Comparison of ENCODE assay signal across 15 cellular contexts in the genomic region with DNA sequence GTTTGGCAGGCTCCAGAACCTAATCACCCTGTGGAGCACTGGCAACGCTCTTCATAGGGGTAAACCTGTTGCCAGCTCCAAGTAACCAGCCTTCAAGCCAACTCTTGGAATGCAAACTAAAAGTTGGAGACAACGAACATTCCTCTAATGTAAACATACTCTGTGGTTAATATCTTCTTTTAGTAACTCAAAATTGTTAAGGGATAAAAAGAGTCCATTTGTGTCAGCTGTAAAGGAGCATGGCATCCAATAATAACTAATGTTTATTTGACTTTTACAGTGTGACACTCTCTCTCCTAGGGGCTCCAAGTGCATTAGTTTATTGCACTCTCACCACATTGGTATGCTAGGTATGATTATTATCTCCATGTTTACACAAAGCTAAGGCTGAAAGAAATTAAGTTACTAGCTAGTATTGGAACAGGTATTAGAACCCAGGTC. TPM values are rescaled to one million over a fixed set of nuclear protein-coding genes. Genes with fewer than 3 reads are reported as not detected.
DNase-seq lines count a peak whose midpoint lies in the region; ATAC-seq and TF ChIP-seq lines count a peak whose summit lies in the region.
"Had no signal": no experiment of that assay in that cellular context is flagged by ENCODE, and none has a peak within 500 bp of the region (broad histone marks: within the 10 kb centered on the region; RNA-seq: fewer than 3 reads in every experiment).

No MANE protein-coding gene starts in this region.

- dilution Hi-C loops in mammary epithelial cell (cut with HindIII; ENCODE audit: low sequenced_read_pairs): no loop called here

- H3K36me3 ChIP-seq in mammary epithelial cell (ENCODE audit: insufficient read depth, low read length) (peaks cover 9% of the 10 kb centered on the region), breast epithelium (no peaks in the 10 kb centered on the region), RWPE2 (ENCODE audit: low read depth) (peaks cover 11% of the 10 kb centered on the region; the same call in 1 of the 2 replicates), fibroblast of lung (ENCODE audit: control insufficient read depth, insufficient read depth, low read length) (no peaks in the 10 kb centered on the region)
- H3K36me3 ChIP-seq: lower lobe of right lung had no signal

- CTCF ChIA-PET in mammary epithelial cell (lab: Charles Lee; ENCODE audit: low non-redundant PET): no interaction called here

- no peak for DNase-seq in mammary epithelial cell
- DNase-seq in breast epithelium (ENCODE audit: low spot score in 2 of 2): no peak
- DNase-seq in RWPE2 (ENCODE audit: low spot score): no peak
- DNase-seq in fibroblast of lung (ENCODE audit: low read depth in 2 of 2): peak; percentile 16 to 72
- DNase-seq in activated CD8-positive, alpha-beta memory T cell treated with anti-CD3 and anti-CD28 coated beads, Interleukin-2, amount 50 U/mL, for 4 hours: no peak
- no peak for DNase-seq in SKM-1 treated with dmso at 0.1 percent for 144 hours (lab: John Stamatoyannopoulos, UW; ENCODE audit: unreplicated experiment)
- DNase-seq: activated CD4-positive, CD25-positive, alpha-beta regulatory T cell treated with anti-CD3 and anti-CD28 coated beads, Interleukin-2, amount 50 U/mL, for 72 hours; activated T-cell treated with anti-CD3 and anti-CD28 coated beads, Interleukin-2, amount 50 U/mL, for 24 hours; anterior cingulate cortex; hippocampal formation; lower lobe of right lung; NCI-H1694; NCI-H774 had no signal

- intact Hi-C loops in mammary epithelial cell (cut with micrococcal nuclease) (loop anchor here (10.0 kb wide), 1 partner anchor 228 kb away; no protein-coding TSS in a partner anchor), breast epithelium (cut with DNase I; ENCODE audit: low total_unique reads) (no loop called here)

- H3K4me2 ChIP-seq in mammary epithelial cell (ENCODE audit: insufficient read depth, low read depth, low read length) (peak overlapping the region; percentile 53), fibroblast of lung (ENCODE audit: extremely low read depth, insufficient read depth, low read length) (peak overlapping the region; percentile 41)

- BruUV-seq in mammary epithelial cell (replicated peaks; lab: Mats Ljungman, UMichigan): no TSS peak

- WGBS in mammary epithelial cell (ENCODE audit: low coverage, missing lambda C conversion rate): 29% methylated on average over 2 of the region's 2 CpGs

- H2AFZ ChIP-seq in mammary epithelial cell (ENCODE audit: low read depth, low read length) (no peak overlapping the region), fibroblast of lung (ENCODE audit: low read length) (no peak overlapping the region)

- H3K27me3 ChIP-seq in mammary epithelial cell (ENCODE audit: insufficient read depth, low read length) (no peaks in the 10 kb centered on the region), breast epithelium (no peaks in the 10 kb centered on the region), RWPE2 (ENCODE audit: insufficient read depth, poor library complexity, severe bottlenecking) (no peaks in the 10 kb centered on the region), fibroblast of lung (ENCODE audit: control insufficient read depth, insufficient read depth, low read length) (no peaks in the 10 kb centered on the region)

- peaks cover 76% of the 10 kb centered on the region for H3K4me1 ChIP-seq in mammary epithelial cell (ENCODE audit: insufficient read depth, low read length)
- H3K4me1 ChIP-seq in breast epithelium: no peaks in the 10 kb centered on the region
- H3K4me1 ChIP-seq in RWPE2 (ENCODE audit: insufficient read depth, poor library complexity, severe bottlenecking): peaks cover 66% of the 10 kb centered on the region
- peaks cover 11% of the 10 kb centered on the region for H3K4me1 ChIP-seq in fibroblast of lung (ENCODE audit: control insufficient read depth, extremely low read depth, insufficient read depth, low read length)

- ATAC-seq in RWPE2 (ENCODE audit: low read depth) (peak; percentile 65), GM21529 (IDR thresholded peaks at IDR 0.05; ENCODE audit: unreplicated experiment) (no peak), HG02623 (IDR thresholded peaks at IDR 0.05; ENCODE audit: unreplicated experiment) (no peak)
- ATAC-seq: lower lobe of right lung had no signal

- H3K9ac ChIP-seq in mammary epithelial cell (ENCODE audit: insufficient read depth, low read length) (no peak overlapping the region), fibroblast of lung (ENCODE audit: insufficient read depth, low read length) (no peak overlapping the region)

- H3K79me2 ChIP-seq in mammary epithelial cell (ENCODE audit: insufficient read depth, low read length) (peaks cover 89% of the 10 kb centered on the region), fibroblast of lung (ENCODE audit: control insufficient read depth, insufficient read depth, low read length) (no peaks in the 10 kb centered on the region)

- TF ChIP-seq CTCF in mammary epithelial cell (conservative IDR thresholded peaks at IDR 0.05 in 1 of 2, IDR thresholded peaks at IDR 0.05 in 1 of 2; ENCODE audit: extremely low read depth in 1 of 2, insufficient read depth in 1 of 2, low read depth in 1 of 2, low read length in 2 of 2) (no peak), breast epithelium (IDR thresholded peaks at IDR 0.05) (no peak), RWPE2 (IDR thresholded peaks at IDR 0.05; ENCODE audit: poor library complexity, severe bottlenecking) (no peak), fibroblast of lung (conservative IDR thresholded peaks at IDR 0.05 in 1 of 2, IDR thresholded peaks at IDR 0.05 in 1 of 2; ENCODE audit: low read depth in 1 of 2, low read length in 2 of 2) (no peak)

- no peaks in the 10 kb centered on the region for H3K9me3 ChIP-seq in mammary epithelial cell (replicated peaks; ENCODE audit: insufficient read depth, low read length)
- H3K9me3 ChIP-seq in breast epithelium: no peaks in the 10 kb centered on the region
- no peaks in the 10 kb centered on the region for H3K9me3 ChIP-seq in RWPE2 (ENCODE audit: severe bottlenecking)
- H3K9me3 ChIP-seq in fibroblast of lung (ENCODE audit: control insufficient read depth, insufficient read depth, low read depth, low read length): no peaks in the 10 kb centered on the region
- H3K9me3 ChIP-seq: lower lobe of right lung had no signal

- TF ChIP-seq POLR2A in breast epithelium (IDR thresholded peaks at IDR 0.05): no peak

- in situ Hi-C loops in mammary epithelial cell (cut with MboI; ENCODE audit: low sequenced_read_pairs in 2 of 2): no loop called here

- H3K4me3 ChIP-seq in mammary epithelial cell (replicated peaks in 1 of 3; ENCODE audit: insufficient read depth in 1 of 3, low read depth in 2 of 3, low read length in 3 of 3) (no peak overlapping the region), breast epithelium (no peak overlapping the region), RWPE2 (ENCODE audit: severe bottlenecking) (no peak overlapping the region), fibroblast of lung (replicated peaks in 1 of 4; ENCODE audit: control extremely low read depth in 1 of 4, insufficient read depth in 1 of 4, low read depth in 3 of 4, low read length in 4 of 4) (no peak overlapping the region)
- H3K4me3 ChIP-seq: lower lobe of right lung had no signal

- H4K20me1 ChIP-seq in mammary epithelial cell (ENCODE audit: insufficient read depth, low read length): no peaks in the 10 kb centered on the region
- H4K20me1 ChIP-seq in fibroblast of lung (ENCODE audit: control insufficient read depth, extremely low read depth, insufficient read depth, low read length): no peaks in the 10 kb centered on the region

- H3K27ac ChIP-seq in mammary epithelial cell (ENCODE audit: insufficient read depth, low read depth, low read length) (peak overlapping the region; percentile 77), breast epithelium (no peak overlapping the region), RWPE2 (ENCODE audit: poor library complexity, severe bottlenecking) (peak overlapping the region; percentile 77), fibroblast of lung (ENCODE audit: insufficient read depth, low read length) (no peak overlapping the region)
- H3K27ac ChIP-seq: lower lobe of right lung had no signal

RNA-seq across cellular contexts. Expression of gene AMOTL1, which starts 31.0 kb away (rescaled TPM):
- total RNA-seq in mammary epithelial cell: 100 to 1,000 TPM; 181 to 201 TPM
- polyA plus RNA-seq in mammary epithelial cell: 87.4 TPM
- polyA minus RNA-seq in mammary epithelial cell: 304 TPM
- 10 to 100 TPM; 35.5 to 41.4 (median 39.0) TPM for total RNA-seq in breast epithelium
- total RNA-seq in fibroblast of lung: 62.1 and 63.7 TPM in 2 replicates
- polyA plus RNA-seq in fibroblast of lung: 28.2 and 38.0 TPM in 2 replicates
- 22.5 and 37.8 TPM in 2 replicates for polyA plus RNA-seq in fibroblast of lung (2012)
- 50.3 and 60.6 TPM in 2 replicates for polyA minus RNA-seq in fibroblast of lung (ENCODE audit: low replicate concordance)

Comparison
In these comparisons a context has a peak if more than half of its experiments do, and no peak if none do; other contexts are left out.
1. H3K27ac ChIP-seq: peak in mammary epithelial cell (single experiment) and RWPE2 (single experiment); none in breast epithelium (0 of 2) and fibroblast of lung (single experiment).
2. DNase-seq: peak in fibroblast of lung (2 of 2); none in mammary epithelial cell (single experiment), breast epithelium (0 of 2), RWPE2 (single experiment), activated CD8-positive, alpha-beta memory T cell treated with anti-CD3 and anti-CD28 coated beads, Interleukin-2, amount 50 U/mL, for 4 hours (single experiment) and SKM-1 treated with dmso at 0.1 percent for 144 hours (single experiment).